ENCODE assay signal across 9 cellular contexts in the genomic region with DNA sequence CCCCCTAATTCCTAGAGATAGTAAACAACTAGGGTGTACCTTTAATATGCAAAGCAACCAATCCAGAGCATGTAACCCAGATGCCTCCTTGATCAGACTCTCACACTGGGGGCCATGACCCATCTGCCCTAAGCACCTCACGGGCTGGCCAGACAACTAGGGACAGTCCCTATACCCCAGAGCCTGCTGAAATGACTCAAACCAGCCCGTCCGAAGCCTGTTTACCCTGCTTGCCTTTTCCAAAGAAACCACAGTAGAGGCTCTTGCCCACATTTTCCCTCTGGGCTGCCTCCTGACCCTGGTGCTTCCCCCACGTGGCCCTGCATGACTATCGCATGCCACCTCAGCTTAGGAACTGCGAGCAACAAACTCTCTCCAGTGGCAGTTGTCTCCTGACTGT. TPM values are rescaled to one million over a fixed set of nuclear protein-coding genes. Genes with fewer than 3 reads are reported as not detected.
DNase-seq lines count a peak whose midpoint lies in the region; ATAC-seq and TF ChIP-seq lines count a peak whose summit lies in the region.
"Had no signal": no experiment of that assay in that cellular context is flagged by ENCODE, and none has a peak within 500 bp of the region (broad histone marks: within the 10 kb centered on the region; RNA-seq: fewer than 3 reads in every experiment).

No MANE protein-coding gene starts in this region.

- no peak overlapping the region for H3K4me3 ChIP-seq in left ventricle myocardium inferior

- peak; percentile 82 for ATAC-seq in GM18867 (IDR thresholded peaks at IDR 0.05; ENCODE audit: unreplicated experiment)
- peak; percentile 86 for ATAC-seq in HG02610 (IDR thresholded peaks at IDR 0.05; ENCODE audit: unreplicated experiment)
- no peak for ATAC-seq in T-helper 17 cell

- DNase-seq in T-helper 17 cell (no peak), renal cortical epithelial cell (ENCODE audit: low read depth) (peak; percentile 69), LoVo (ENCODE audit: low spot score) (no peak), AG08395 (ENCODE audit: low spot score) (no peak), nucleus accumbens (lab: John Stamatoyannopoulos, UW) (no peak), left ventricle myocardium inferior (no peak)

- no peaks in the 10 kb centered on the region for H3K27me3 Mint-ChIP-seq in T-helper 17 cell

- H3K9me3 ChIP-seq in T-helper 17 cell (ENCODE audit: control insufficient read depth, low read length, poor library complexity, severe bottlenecking) (no peaks in the 10 kb centered on the region), left ventricle myocardium inferior (replicated peaks) (no peaks in the 10 kb centered on the region)

- no peak overlapping the region for H3K4me3 Mint-ChIP-seq in T-helper 17 cell

- no peak overlapping the region for H3K27ac ChIP-seq in left ventricle myocardium inferior (replicated peaks)
- H3K27ac ChIP-seq: epithelial cell of prostate had no signal

- no peak for TF ChIP-seq CTCF in left ventricle myocardium inferior (IDR thresholded peaks at IDR 0.05; ENCODE audit: borderline replicate concordance)

- peaks cover 3% of the 10 kb centered on the region for H3K4me1 ChIP-seq in left ventricle myocardium inferior

- peak overlapping the region; percentile 84 for H3K27ac Mint-ChIP-seq in T-helper 17 cell

- intact Hi-C loops in left ventricle myocardium inferior (cut with micrococcal nuclease), result no loop called here

- H3K36me3 Mint-ChIP-seq in T-helper 17 cell (ENCODE audit: low read depth), result no peaks in the 10 kb centered on the region

- H3K4me1 Mint-ChIP-seq in T-helper 17 cell, result peaks cover 46% of the 10 kb centered on the region

- no peaks in the 10 kb centered on the region for H3K36me3 ChIP-seq in left ventricle myocardium inferior

- H3K27me3 ChIP-seq in left ventricle myocardium inferior (ENCODE audit: low read depth), result no peaks in the 10 kb centered on the region

RNA-seq across cellular contexts. Expression of gene RGS10, which starts 46.2 kb away (rescaled TPM):
- total RNA-seq in T-helper 17 cell (100 to 1,000 TPM in 1 of 2 donors, 10 to 100 TPM in 1; 64.7 to 135 TPM), renal cortical epithelial cell (26.5 and 80.2 TPM in 2 replicates), left ventricle myocardium inferior (5.6 TPM)
